Comparison of ENCODE assay signal across 20 cellular contexts in genomic region chr5:21071986-21072385, GRCh38.
DNase-seq lines count a peak whose midpoint lies in the region; ATAC-seq and TF ChIP-seq lines count a peak whose summit lies in the region.
"Had no signal": no experiment of that assay in that cellular context is flagged by ENCODE, and none has a peak within 500 bp of the region (broad histone marks: within the 10 kb centered on the region; RNA-seq: fewer than 3 reads in every experiment).

No MANE protein-coding gene starts in this region.

- in situ Hi-C loops in brain microvascular endothelial cell (cut with HindIII; ENCODE audit: low pct_ligation_motif_present, low sequenced_read_pairs): no loop called here
- in situ Hi-C loops in GM13977 (cut with MboI; ENCODE audit: low pct_unique_long_range_greater_than_20kb, low sequenced_read_pairs, unreplicated experiment): no loop called here

- peaks cover 26% of the 10 kb centered on the region for H3K4me1 ChIP-seq in OCI-LY3 (ENCODE audit: low read length)
- H3K4me1 ChIP-seq: BLaER1 had no signal

- no peaks in the 10 kb centered on the region for H3K9me3 ChIP-seq in OCI-LY3 (ENCODE audit: insufficient read depth, low read length)
- H3K9me3 ChIP-seq: BLaER1 had no signal

- 0 out of 2 replicates have a peak overlapping the region, but pooled peaks have one; percentile 71 for H2AFZ ChIP-seq in OCI-LY3 (ENCODE audit: low read depth, low read length)

- no peak for ATAC-seq in HG02870 (IDR thresholded peaks at IDR 0.05; ENCODE audit: unreplicated experiment)

- TF ChIP-seq CTCF in OCI-LY3 (IDR thresholded peaks at IDR 0.05; ENCODE audit: low read depth, low read length) (no peak), brain microvascular endothelial cell (IDR thresholded peaks at IDR 0.05; ENCODE audit: low read depth, low read length, missing control alignments) (no peak), GM13977 (IDR thresholded peaks at IDR 0.05; ENCODE audit: extremely low read depth, insufficient read depth, missing control alignments) (no peak)

- H4K20me1 ChIP-seq in OCI-LY3 (ENCODE audit: insufficient read depth, low read length): no peaks in the 10 kb centered on the region
- H4K20me1 ChIP-seq: BLaER1 had no signal

- no peak overlapping the region for H3K9ac ChIP-seq in OCI-LY3 (ENCODE audit: low read length)
- H3K9ac ChIP-seq: BLaER1 had no signal

- H3K4me2 ChIP-seq in OCI-LY3 (ENCODE audit: low read length): no peak overlapping the region
- H3K4me2 ChIP-seq: BLaER1 had no signal

- H3K27ac ChIP-seq in OCI-LY3 (ENCODE audit: low read length): no peak overlapping the region
- H3K27ac ChIP-seq in brain microvascular endothelial cell: no peak overlapping the region
- H3K27ac ChIP-seq: BLaER1 had no signal

- H3K79me2 ChIP-seq in OCI-LY3 (ENCODE audit: low read length): no peaks in the 10 kb centered on the region

- H3K27me3 ChIP-seq in OCI-LY3 (ENCODE audit: low read depth, low read length): no peaks in the 10 kb centered on the region
- H3K27me3 ChIP-seq in brain microvascular endothelial cell (replicated peaks): no peaks in the 10 kb centered on the region
- H3K27me3 ChIP-seq: BLaER1 had no signal

- no peaks in the 10 kb centered on the region for H3K36me3 ChIP-seq in OCI-LY3 (replicated peaks; ENCODE audit: low read depth, low read length)
- no peaks in the 10 kb centered on the region for H3K36me3 ChIP-seq in brain microvascular endothelial cell (replicated peaks)
- H3K36me3 ChIP-seq: BLaER1 had no signal

- DNase-seq in Daoy (ENCODE audit: low read depth) (peak; percentile 52), brain microvascular endothelial cell (peak; percentile 5), medulla oblongata (ENCODE audit: extremely low spot score) (peak; percentile 7), NCI-H2081 treated with DMSO at 0.1 percent for 48 hours (lab: John Stamatoyannopoulos, UW) (no peak), GM13977 (ENCODE audit: low spot score) (no peak), DMS114 treated with DMSO at 0.1 percent for 48 hours (lab: John Stamatoyannopoulos, UW; ENCODE audit: unreplicated experiment) (no peak)
- DNase-seq: CD4-positive, alpha-beta memory T cell; DMS53; HFFc6; Kasumi-1; MM.1S; NCI-H1092; NCI-H1436 treated with DMSO at 0.1 percent for 48 hours; NCI-H2081; NCI-H446 treated with DMSO at 0.1 percent for 48 hours; NCI-H69; NK-92 treated with Interleukin-12 subunit alpha and Interleukin-12 subunit beta, amount 100 ng/mL, for 24 hours had no signal

- no peak overlapping the region for H3K4me3 ChIP-seq in OCI-LY3 (ENCODE audit: low read length)
- H3K4me3 ChIP-seq in brain microvascular endothelial cell (ENCODE audit: low read depth, low read length): no peak overlapping the region
- H3K4me3 ChIP-seq: BLaER1 had no signal

Comparison
In these comparisons a context has a peak if more than half of its experiments do, and no peak if none do; other contexts are left out.
1. DNase-seq: peak in Daoy (single experiment), brain microvascular endothelial cell (single experiment) and medulla oblongata (single experiment); none in NCI-H2081 treated with DMSO at 0.1 percent for 48 hours (single experiment), GM13977 (single experiment) and DMS114 treated with DMSO at 0.1 percent for 48 hours (single experiment).